ENCODE assay signal across 25 cellular contexts in genomic region chr18:61943175-61943964, GRCh38. TPM values are rescaled to one million over a fixed set of nuclear protein-coding genes. Genes with fewer than 3 reads are reported as not detected.
DNase-seq lines count a peak whose midpoint lies in the region; ATAC-seq, FAIRE-seq and TF ChIP-seq lines count a peak whose summit lies in the region.
"Had no signal": no experiment of that assay in that cellular context is flagged by ENCODE, and none has a peak within 500 bp of the region (broad histone marks: within the 10 kb centered on the region; RNA-seq: fewer than 3 reads in every experiment).

No MANE protein-coding gene starts in this region.

- no peaks in the 10 kb centered on the region for H4K20me1 ChIP-seq in astrocyte (ENCODE audit: insufficient read depth, low read length)
- H4K20me1 ChIP-seq: BLaER1 treated with 17β-estradiol and CSF1 and Interleukin-3, amounts not matched to agents 10 nM and 100 nM had no signal

- peaks cover 2% of the 10 kb centered on the region for H3K9me3 Mint-ChIP-seq in astrocyte (ENCODE audit: unreplicated experiment)
- peaks cover 3% of the 10 kb centered on the region for H3K9me3 Mint-ChIP-seq in natural killer cell treated with Interleukin-12 subunit alpha and Interleukin-12 subunit beta and Interleukin-15 and Interleukin-18, amount 100 ng/mL, for 72 hours

- H2AFZ ChIP-seq in astrocyte (ENCODE audit: low read depth, low read length) = no peak overlapping the region

- H3K27me3 Mint-ChIP-seq in astrocyte (ENCODE audit: low read depth, unreplicated experiment) = no peaks in the 10 kb centered on the region
- no peaks in the 10 kb centered on the region for H3K27me3 Mint-ChIP-seq in natural killer cell treated with Interleukin-12 subunit alpha and Interleukin-12 subunit beta and Interleukin-15 and Interleukin-18, amount 100 ng/mL, for 72 hours
- H3K27me3 Mint-ChIP-seq: CD4-positive, alpha-beta T cell had no signal

- no peak for FAIRE-seq in astrocyte (lab: Jason Lieb, UNC)
- FAIRE-seq: GM12878, H54, HTR-8/SVneo had no signal

- H3K4me1 Mint-ChIP-seq in astrocyte (ENCODE audit: low read depth, unreplicated experiment) = peaks cover 41% of the 10 kb centered on the region
- peaks cover 31 to 39% of the 10 kb centered on the region in 2 donors for H3K4me1 Mint-ChIP-seq in natural killer cell treated with Interleukin-12 subunit alpha and Interleukin-12 subunit beta and Interleukin-15 and Interleukin-18, amount 100 ng/mL, for 72 hours (ENCODE audit: low read depth in 2 of 2)

- H3K79me2 ChIP-seq in astrocyte (ENCODE audit: insufficient read depth, low read length) = no peaks in the 10 kb centered on the region

- no peak overlapping the region for H3K4me2 ChIP-seq in astrocyte (ENCODE audit: low read length)
- H3K4me2 ChIP-seq: BLaER1 treated with 17β-estradiol and CSF1 and Interleukin-3, amounts not matched to agents 10 nM and 100 nM had no signal

- H3K4me3 ChIP-seq in astrocyte (ENCODE audit: insufficient read depth, low read depth, low read length) = no peak overlapping the region
- H3K4me3 ChIP-seq: BLaER1 treated with 17β-estradiol and CSF1 and Interleukin-3, amounts not matched to agents 10 nM and 100 nM; GM12878; MG63; SJCRH30 had no signal

- no peaks in the 10 kb centered on the region for H3K36me3 ChIP-seq in astrocyte (ENCODE audit: insufficient read depth, low read length)
- H3K36me3 ChIP-seq: BLaER1 treated with 17β-estradiol and CSF1 and Interleukin-3, amounts not matched to agents 10 nM and 100 nM; MG63; SJCRH30 had no signal

- H3K4me3 Mint-ChIP-seq in astrocyte (ENCODE audit: unreplicated experiment) = no peak overlapping the region
- H3K4me3 Mint-ChIP-seq in natural killer cell treated with Interleukin-12 subunit alpha and Interleukin-12 subunit beta and Interleukin-15 and Interleukin-18, amount 100 ng/mL, for 72 hours = peak overlapping the region; percentile 21
- H3K4me3 Mint-ChIP-seq: CD4-positive, alpha-beta T cell had no signal

- no peak for ATAC-seq in natural killer cell treated with Interleukin-12 subunit alpha and Interleukin-12 subunit beta and Interleukin-15 and Interleukin-18, amount 100 ng/mL, for 72 hours
- ATAC-seq in GM18511 (IDR thresholded peaks at IDR 0.05; ENCODE audit: unreplicated experiment) = no peak
- ATAC-seq: GM12878, PC-3 had no signal

- H3K9me3 ChIP-seq in astrocyte (ENCODE audit: insufficient read depth, low read depth, low read length) = no peaks in the 10 kb centered on the region
- H3K9me3 ChIP-seq: MG63, SJCRH30 had no signal

- peaks cover 7% of the 10 kb centered on the region for H3K4me1 ChIP-seq in astrocyte (ENCODE audit: insufficient read depth, low read length)

- H3K27ac Mint-ChIP-seq in astrocyte (ENCODE audit: unreplicated experiment) = peak overlapping the region; percentile 50
- H3K27ac Mint-ChIP-seq in natural killer cell treated with Interleukin-12 subunit alpha and Interleukin-12 subunit beta and Interleukin-15 and Interleukin-18, amount 100 ng/mL, for 72 hours = peak overlapping the region in 1 of 2 donors; percentile 34

- no peak overlapping the region for H3K9ac ChIP-seq in astrocyte (ENCODE audit: low read length)
- H3K9ac ChIP-seq: BLaER1 treated with 17β-estradiol and CSF1 and Interleukin-3, amounts not matched to agents 10 nM and 100 nM had no signal

- H3K27me3 ChIP-seq in astrocyte (ENCODE audit: insufficient read depth, low read length) = no peaks in the 10 kb centered on the region
- H3K27me3 ChIP-seq: MG63, SJCRH30 had no signal

- H3K36me3 Mint-ChIP-seq in astrocyte (ENCODE audit: low read depth, unreplicated experiment) = no peaks in the 10 kb centered on the region
- peaks cover 14% of the 10 kb centered on the region for H3K36me3 Mint-ChIP-seq in natural killer cell treated with Interleukin-12 subunit alpha and Interleukin-12 subunit beta and Interleukin-15 and Interleukin-18, amount 100 ng/mL, for 72 hours

- peak; percentile 40 for DNase-seq in ELR (ENCODE audit: low read depth)
- DNase-seq in M059J (ENCODE audit: low read depth) = peak; percentile 55
- DNase-seq in astrocyte (ENCODE audit: low read depth) = peak; percentile 17
- DNase-seq in natural killer cell treated with Interleukin-12 subunit alpha and Interleukin-12 subunit beta and Interleukin-15 and Interleukin-18, amount 100 ng/mL, for 72 hours (ENCODE audit: low spot score) = no peak
- no peak for DNase-seq in GM10266 (ENCODE audit: extremely low spot score)
- DNase-seq in central memory CD4-positive, alpha-beta T cell = no peak
- DNase-seq: AML-193; CD4-positive, alpha-beta T cell; COR-L47; DMS53; KBM-7; MG63; NCI-H1105 treated with DMSO at 0.1 percent for 48 hours; NCI-H146; NCI-H1930; NCI-H2107; NCI-H524 treated with DMSO at 0.1 percent for 48 hours; NCI-H774; PC-3 had no signal

- no peak overlapping the region for H3K27ac ChIP-seq in astrocyte (ENCODE audit: low read depth, low read length)
- H3K27ac ChIP-seq: BLaER1 treated with 17β-estradiol and CSF1 and Interleukin-3, amounts not matched to agents 10 nM and 100 nM; SJCRH30 had no signal

- TF ChIP-seq CTCF in astrocyte (IDR thresholded peaks at IDR 0.05; ENCODE audit: insufficient read depth, low read depth, low read length) (no peak), GM10266 (IDR thresholded peaks at IDR 0.05; ENCODE audit: control insufficient read depth, insufficient read depth, low read depth, missing control alignments) (no peak)

RNA-seq across cellular contexts. Expression of gene RNF152, which starts 50.6 kb away (rescaled TPM):
- total RNA-seq in M059J (2014; rRNA removed; shearing (Covaris generic)) = 5.8 and 5.9 TPM in 2 replicates
- total RNA-seq in astrocyte = 68.7 and 73.9 TPM in 2 replicates
- under 1 TPM; 0.73 to 0.95 TPM for total RNA-seq in natural killer cell treated with Interleukin-12 subunit alpha and Interleukin-12 subunit beta and Interleukin-15 and Interleukin-18, amount 100 ng/mL, for 72 hours

Comparison
In these comparisons a context has a peak if more than half of its experiments do, and no peak if none do; other contexts are left out.
1. DNase-seq: peak in ELR (single experiment), M059J (single experiment) and astrocyte (single experiment); none in natural killer cell treated with Interleukin-12 subunit alpha and Interleukin-12 subunit beta and Interleukin-15 and Interleukin-18, amount 100 ng/mL, for 72 hours (single experiment), GM10266 (single experiment) and central memory CD4-positive, alpha-beta T cell (single experiment).
2. RNA of gene RNF152, which starts 50.6 kb away (total RNA-seq): 68.7 to 73.9 TPM in astrocyte; 5.8 to 5.9 TPM in M059J and 0.73 to 0.95 TPM in natural killer cell treated with Interleukin-12 subunit alpha and Interleukin-12 subunit beta and Interleukin-15 and Interleukin-18, amount 100 ng/mL, for 72 hours; every median in the first group is over 10 times any median in the second.